8 cellular contexts compared by ENCODE assay signal in genomic region chr17:64357191-64357981, GRCh38. TPM values are rescaled to one million over a fixed set of nuclear protein-coding genes. Genes with fewer than 3 reads are reported as not detected.
DNase-seq lines count a peak whose midpoint lies in the region; ATAC-seq and TF ChIP-seq lines count a peak whose summit lies in the region.

No MANE protein-coding gene starts in this region.

- no peaks in the 10 kb centered on the region for H4K20me1 ChIP-seq in neural progenitor cell (ENCODE audit: low read depth)

- TF ChIP-seq CTCF in coronary artery (IDR thresholded peaks at IDR 0.05) = no peak
- TF ChIP-seq CTCF in neural progenitor cell (IDR thresholded peaks at IDR 0.05) = no peak

- H3K79me2 ChIP-seq in neural progenitor cell (ENCODE audit: low read depth) = no peaks in the 10 kb centered on the region

- no peak for ATAC-seq in naive thymus-derived CD8-positive, alpha-beta T cell
- no peak for ATAC-seq in HG03571 (IDR thresholded peaks at IDR 0.05; ENCODE audit: unreplicated experiment)
- ATAC-seq in HG03159 (IDR thresholded peaks at IDR 0.05; ENCODE audit: unreplicated experiment) = no peak
- ATAC-seq in HG03457 (IDR thresholded peaks at IDR 0.05; ENCODE audit: unreplicated experiment) = no peak

- H3K4me1 Mint-ChIP-seq in naive thymus-derived CD8-positive, alpha-beta T cell = peaks cover 16 to 38% (median 29%) of the 10 kb centered on the region in 4 donors
- no peaks in the 10 kb centered on the region for H3K4me1 Mint-ChIP-seq in neural progenitor cell

- H3K27me3 ChIP-seq in neural progenitor cell = no peaks in the 10 kb centered on the region

- H3F3A ChIP-seq in neural progenitor cell (ENCODE audit: low read depth) = no peaks in the 10 kb centered on the region

- no peak overlapping the region for H3K4me2 ChIP-seq in neural progenitor cell

- no peaks in the 10 kb centered on the region for H3K4me1 ChIP-seq in neural progenitor cell

- H3K36me3 Mint-ChIP-seq in naive thymus-derived CD8-positive, alpha-beta T cell = peaks cover 4 to 91% (median 25%) of the 10 kb centered on the region in 3 donors
- H3K36me3 Mint-ChIP-seq in neural progenitor cell = no peaks in the 10 kb centered on the region

- no peaks in the 10 kb centered on the region for H3K9me3 Mint-ChIP-seq in naive thymus-derived CD8-positive, alpha-beta T cell
- no peaks in the 10 kb centered on the region for H3K9me3 Mint-ChIP-seq in neural progenitor cell

- H3K4me3 ChIP-seq in coronary artery = no peak overlapping the region
- H3K4me3 ChIP-seq in neural progenitor cell = no peak overlapping the region

- H3K9ac ChIP-seq in neural progenitor cell = no peak overlapping the region

- H3K27me3 Mint-ChIP-seq in naive thymus-derived CD8-positive, alpha-beta T cell = no peaks in the 10 kb centered on the region
- peaks cover 9% of the 10 kb centered on the region for H3K27me3 Mint-ChIP-seq in neural progenitor cell (ENCODE audit: insufficient read depth, low read depth)

- no peak overlapping the region for H3K4me3 Mint-ChIP-seq in naive thymus-derived CD8-positive, alpha-beta T cell
- H3K4me3 Mint-ChIP-seq in neural progenitor cell = no peak overlapping the region

- peak overlapping the region; percentile 54 to 94 (median 87) for H3K27ac Mint-ChIP-seq in naive thymus-derived CD8-positive, alpha-beta T cell
- H3K27ac Mint-ChIP-seq in neural progenitor cell = no peak overlapping the region

- DNase-seq in D341Med (ENCODE audit: low spot score) (peak; percentile 58), NCI-H510A treated with DMSO at 0.1 percent for 48 hours (lab: John Stamatoyannopoulos, UW) (peak; percentile 77), coronary artery (ENCODE audit: low spot score) (peak; percentile 80), neural progenitor cell (ENCODE audit: low spot score) (no peak)
- DNase-seq in naive thymus-derived CD8-positive, alpha-beta T cell = no peak

- H3K9me3 ChIP-seq in neural progenitor cell (ENCODE audit: low read depth) = no peaks in the 10 kb centered on the region

- no peak overlapping the region for H2AFZ ChIP-seq in neural progenitor cell (replicated peaks)

- peak overlapping the region; percentile 23 to 73 for H3K27ac ChIP-seq in coronary artery
- H3K27ac ChIP-seq in neural progenitor cell = no peak overlapping the region

- POLR2A ChIA-PET in naive thymus-derived CD8-positive, alpha-beta T cell (lab: Charles Lee) = interaction anchor here (0.6 to 1.6 kb wide), 4 partner anchors 15 to 44 kb away, joined by 3 to 5 read pairs (median 4); no protein-coding TSS in a partner anchor

- H3K36me3 ChIP-seq in neural progenitor cell = no peaks in the 10 kb centered on the region

RNA-seq across cellular contexts. Expression of gene PECAM1, which starts 33.3 kb away (rescaled TPM):
- 100 to 1,000 TPM; 172 to 177 TPM for total RNA-seq in naive thymus-derived CD8-positive, alpha-beta T cell
- polyA plus RNA-seq in naive thymus-derived CD8-positive, alpha-beta T cell = 100 to 1,000 TPM; 168 to 264 (median 187) TPM
- not detected in 2 replicates for total RNA-seq in neural progenitor cell (ENCODE audit: low replicate concordance)

Comparison
In these comparisons a context has a peak if more than half of its experiments do, and no peak if none do; other contexts are left out.
1. DNase-seq: peak in D341Med (single experiment), NCI-H510A treated with DMSO at 0.1 percent for 48 hours (single experiment) and coronary artery (single experiment); none in naive thymus-derived CD8-positive, alpha-beta T cell (0 of 10) and neural progenitor cell (single experiment).
2. RNA of gene PECAM1, which starts 33.3 kb away (total RNA-seq): 172 to 177 TPM in naive thymus-derived CD8-positive, alpha-beta T cell; not detected in neural progenitor cell; every median in the first group is over 100 times any median in the second.